In the genomic region with DNA sequence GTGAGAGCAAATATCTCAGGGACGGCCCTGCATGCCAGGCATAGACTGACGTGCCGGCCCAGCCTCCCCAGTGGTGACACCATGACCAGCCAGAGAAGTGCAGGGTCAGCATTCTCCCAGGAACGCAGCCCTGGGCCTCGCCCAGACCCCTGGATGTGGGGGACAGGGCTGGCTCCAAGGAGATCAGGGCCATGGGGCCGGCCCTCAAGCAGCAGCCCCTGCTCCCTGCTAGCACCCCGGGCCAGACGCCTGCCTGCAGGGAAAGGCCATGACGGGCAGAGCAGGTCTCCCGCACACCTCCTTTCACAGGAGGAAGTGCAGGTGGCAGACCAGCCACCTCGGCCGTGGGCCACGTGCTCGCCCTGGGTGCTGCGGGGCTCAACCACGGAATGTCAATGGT, we compare ENCODE assay signal across 1 cellular context.
TF ChIP-seq lines count a peak whose summit lies in the region.

No MANE protein-coding gene starts in this region.

TF ChIP-seq in GM23338, 12 proteins besides CTCF, POLR2A, EP300 and RAD21:
- TF ChIP-seq JUNB (IDR thresholded peaks at IDR 0.05; ENCODE audit: unreplicated experiment) (no peak), CREB1 (CRISPR knock-in tag; IDR thresholded peaks at IDR 0.05; ENCODE audit: low read depth) (no peak), STAT1 (IDR thresholded peaks at IDR 0.05; ENCODE audit: unreplicated experiment) (no peak), NANOG (IDR thresholded peaks at IDR 0.05; ENCODE audit: borderline replicate concordance) (no peak), POLR2AphosphoS5 (IDR thresholded peaks at IDR 0.05; ENCODE audit: low read depth) (no peak), REST (IDR thresholded peaks at IDR 0.05; ENCODE audit: unreplicated experiment) (no peak), ZNF331 (CRISPR knock-in tag; IDR thresholded peaks at IDR 0.05; ENCODE audit: low read depth) (no peak), ZNF114 (CRISPR knock-in tag; IDR thresholded peaks at IDR 0.05) (no peak), EZH2 (IDR thresholded peaks at IDR 0.05; ENCODE audit: low read depth, unreplicated experiment) (no peak), EZH2phosphoT487 (IDR thresholded peaks at IDR 0.05; ENCODE audit: unreplicated experiment) (no peak)
- TF ChIP-seq, protein P1, sequence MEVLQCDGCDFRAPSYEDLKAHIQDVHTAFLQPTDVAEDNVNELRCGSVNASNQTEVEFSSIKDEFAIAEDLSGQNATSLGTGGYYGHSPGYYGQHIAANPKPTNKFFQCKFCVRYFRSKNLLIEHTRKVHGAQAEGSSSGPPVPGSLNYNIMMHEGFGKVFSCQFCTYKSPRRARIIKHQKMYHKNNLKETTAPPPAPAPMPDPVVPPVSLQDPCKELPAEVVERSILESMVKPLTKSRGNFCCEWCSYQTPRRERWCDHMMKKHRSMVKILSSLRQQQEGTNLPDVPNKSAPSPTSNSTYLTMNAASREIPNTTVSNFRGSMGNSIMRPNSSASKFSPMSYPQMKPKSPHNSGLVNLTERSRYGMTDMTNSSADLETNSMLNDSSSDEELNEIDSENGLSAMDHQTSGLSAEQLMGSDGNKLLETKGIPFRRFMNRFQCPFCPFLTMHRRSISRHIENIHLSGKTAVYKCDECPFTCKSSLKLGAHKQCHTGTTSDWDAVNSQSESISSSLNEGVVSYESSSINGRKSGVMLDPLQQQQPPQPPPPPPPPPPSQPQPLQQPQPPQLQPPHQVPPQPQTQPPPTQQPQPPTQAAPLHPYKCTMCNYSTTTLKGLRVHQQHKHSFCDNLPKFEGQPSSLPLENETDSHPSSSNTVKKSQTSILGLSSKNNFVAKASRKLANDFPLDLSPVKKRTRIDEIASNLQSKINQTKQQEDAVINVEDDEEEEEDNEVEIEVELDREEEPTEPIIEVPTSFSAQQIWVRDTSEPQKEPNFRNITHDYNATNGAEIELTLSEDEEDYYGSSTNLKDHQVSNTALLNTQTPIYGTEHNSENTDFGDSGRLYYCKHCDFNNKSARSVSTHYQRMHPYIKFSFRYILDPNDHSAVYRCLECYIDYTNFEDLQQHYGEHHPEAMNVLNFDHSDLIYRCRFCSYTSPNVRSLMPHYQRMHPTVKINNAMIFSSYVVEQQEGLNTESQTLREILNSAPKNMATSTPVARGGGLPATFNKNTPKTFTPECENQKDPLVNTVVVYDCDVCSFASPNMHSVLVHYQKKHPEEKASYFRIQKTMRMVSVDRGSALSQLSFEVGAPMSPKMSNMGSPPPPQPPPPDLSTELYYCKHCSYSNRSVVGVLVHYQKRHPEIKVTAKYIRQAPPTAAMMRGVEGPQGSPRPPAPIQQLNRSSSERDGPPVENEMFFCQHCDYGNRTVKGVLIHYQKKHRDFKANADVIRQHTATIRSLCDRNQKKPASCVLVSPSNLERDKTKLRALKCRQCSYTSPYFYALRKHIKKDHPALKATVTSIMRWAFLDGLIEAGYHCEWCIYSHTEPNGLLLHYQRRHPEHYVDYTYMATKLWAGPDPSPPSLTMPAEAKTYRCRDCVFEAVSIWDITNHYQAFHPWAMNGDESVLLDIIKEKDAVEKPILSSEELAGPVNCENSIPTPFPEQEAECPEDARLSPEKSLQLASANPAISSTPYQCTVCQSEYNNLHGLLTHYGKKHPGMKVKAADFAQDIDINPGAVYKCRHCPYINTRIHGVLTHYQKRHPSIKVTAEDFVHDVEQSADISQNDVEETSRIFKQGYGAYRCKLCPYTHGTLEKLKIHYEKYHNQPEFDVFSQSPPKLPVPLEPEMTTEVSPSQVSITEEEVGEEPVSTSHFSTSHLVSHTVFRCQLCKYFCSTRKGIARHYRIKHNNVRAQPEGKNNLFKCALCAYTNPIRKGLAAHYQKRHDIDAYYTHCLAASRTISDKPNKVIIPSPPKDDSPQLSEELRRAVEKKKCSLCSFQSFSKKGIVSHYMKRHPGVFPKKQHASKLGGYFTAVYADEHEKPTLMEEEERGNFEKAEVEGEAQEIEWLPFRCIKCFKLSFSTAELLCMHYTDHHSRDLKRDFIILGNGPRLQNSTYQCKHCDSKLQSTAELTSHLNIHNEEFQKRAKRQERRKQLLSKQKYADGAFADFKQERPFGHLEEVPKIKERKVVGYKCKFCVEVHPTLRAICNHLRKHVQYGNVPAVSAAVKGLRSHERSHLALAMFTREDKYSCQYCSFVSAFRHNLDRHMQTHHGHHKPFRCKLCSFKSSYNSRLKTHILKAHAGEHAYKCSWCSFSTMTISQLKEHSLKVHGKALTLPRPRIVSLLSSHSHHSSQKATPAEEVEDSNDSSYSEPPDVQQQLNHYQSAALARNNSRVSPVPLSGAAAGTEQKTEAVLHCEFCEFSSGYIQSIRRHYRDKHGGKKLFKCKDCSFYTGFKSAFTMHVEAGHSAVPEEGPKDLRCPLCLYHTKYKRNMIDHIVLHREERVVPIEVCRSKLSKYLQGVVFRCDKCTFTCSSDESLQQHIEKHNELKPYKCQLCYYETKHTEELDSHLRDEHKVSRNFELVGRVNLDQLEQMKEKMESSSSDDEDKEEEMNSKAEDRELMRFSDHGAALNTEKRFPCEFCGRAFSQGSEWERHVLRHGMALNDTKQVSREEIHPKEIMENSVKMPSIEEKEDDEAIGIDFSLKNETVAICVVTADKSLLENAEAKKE (CRISPR knock-in tag; IDR thresholded peaks at IDR 0.05), result no peak
- TF ChIP-seq, protein P2, sequence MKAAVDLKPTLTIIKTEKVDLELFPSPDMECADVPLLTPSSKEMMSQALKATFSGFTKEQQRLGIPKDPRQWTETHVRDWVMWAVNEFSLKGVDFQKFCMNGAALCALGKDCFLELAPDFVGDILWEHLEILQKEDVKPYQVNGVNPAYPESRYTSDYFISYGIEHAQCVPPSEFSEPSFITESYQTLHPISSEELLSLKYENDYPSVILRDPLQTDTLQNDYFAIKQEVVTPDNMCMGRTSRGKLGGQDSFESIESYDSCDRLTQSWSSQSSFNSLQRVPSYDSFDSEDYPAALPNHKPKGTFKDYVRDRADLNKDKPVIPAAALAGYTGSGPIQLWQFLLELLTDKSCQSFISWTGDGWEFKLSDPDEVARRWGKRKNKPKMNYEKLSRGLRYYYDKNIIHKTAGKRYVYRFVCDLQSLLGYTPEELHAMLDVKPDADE (IDR thresholded peaks at IDR 0.05), result no peak
